ENCODE assay signal across 1 cellular context in the genomic region with DNA sequence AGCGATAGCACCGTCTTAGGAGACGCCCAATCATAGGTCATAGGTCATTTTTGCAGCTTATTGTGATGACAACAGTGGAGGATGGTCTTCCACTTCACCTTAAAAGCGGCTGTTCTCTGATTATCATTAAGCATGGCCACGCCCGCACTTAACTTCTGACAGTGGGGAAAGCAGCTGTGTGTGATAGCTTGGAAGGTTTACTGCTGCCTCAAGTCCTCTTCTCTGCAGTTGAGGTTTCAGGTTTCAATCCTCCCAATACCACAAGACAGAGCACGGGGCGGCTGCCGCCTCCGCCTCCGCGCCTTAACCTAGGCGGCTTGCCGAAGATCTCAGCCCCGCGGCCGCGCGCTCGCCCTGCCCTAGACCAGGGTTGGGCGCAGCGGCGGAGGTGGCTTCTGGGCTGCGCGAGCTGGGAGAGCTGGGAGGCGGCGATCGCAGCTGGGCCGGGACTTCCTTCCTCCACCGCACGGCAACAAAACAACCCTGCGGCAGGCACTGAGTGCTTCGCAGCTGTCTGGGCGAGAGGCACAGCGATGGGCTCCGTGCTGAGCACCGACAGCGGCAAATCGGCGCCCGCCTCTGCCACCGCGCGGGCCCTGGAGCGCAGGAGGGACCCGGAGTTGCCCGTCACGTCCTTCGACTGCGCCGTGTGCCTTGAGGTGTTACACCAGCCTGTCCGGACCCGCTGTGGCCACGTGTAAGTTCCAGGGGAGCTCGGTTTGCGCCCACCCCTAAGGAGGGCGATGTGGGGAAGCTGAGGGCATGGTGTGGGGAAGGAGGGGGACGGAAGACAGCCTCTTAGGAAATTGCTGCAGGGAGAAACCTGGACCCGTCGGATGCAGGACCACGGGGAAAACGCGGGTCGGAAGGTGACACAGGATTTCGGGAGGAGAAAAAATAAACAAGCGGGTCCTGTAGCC.
TF ChIP-seq lines count a peak whose summit lies in the region.

TSS of gene RNF125 (plus strand) at position 495 of the 920 bp plus-strand sequence. CDS start at position 534, 39 bp downstream.

TF ChIP-seq in HEK293, 187 proteins besides CTCF, POLR2A, EP300 and RAD21 (continued from another document and continues in another):
- TF ChIP-seq HOXD13 (CRISPR knock-in tag; IDR thresholded peaks at IDR 0.05; ENCODE audit: borderline replicate concordance) (0 out of 2 replicates have a peak, but pooled peaks have one; percentile 39), ZNF366 (tag by site-specific recombination; conservative IDR thresholded peaks at IDR 0.05) (peak; percentile 94), ZNF138 (tag by site-specific recombination; IDR thresholded peaks at IDR 0.05; ENCODE audit: borderline replicate concordance) (no peak), ELK4 (IDR thresholded peaks at IDR 0.05; ENCODE audit: borderline replicate concordance, low read depth, low read length) (no peak), ZNF394 (tag by site-specific recombination; IDR thresholded peaks at IDR 0.05; ENCODE audit: borderline replicate concordance) (peak; percentile 21; the same call in 1 of the 2 replicates), ZNF132 (tag by site-specific recombination; IDR thresholded peaks at IDR 0.05; ENCODE audit: borderline replicate concordance) (no peak), ZNF121 (tag by site-specific recombination; IDR thresholded peaks at IDR 0.05) (no peak), ZEB2 (tag by site-specific recombination; IDR thresholded peaks at IDR 0.05) (peak; percentile 81), ZNF561 (tag by site-specific recombination; IDR thresholded peaks at IDR 0.05; ENCODE audit: borderline replicate concordance) (no peak), ZNF692 (tag by site-specific recombination; IDR thresholded peaks at IDR 0.05) (peak; percentile 66; the same call in 1 of the 2 replicates), ZNF146 (tag by site-specific recombination; IDR thresholded peaks at IDR 0.05) (no peak), ZNF629 (tag by site-specific recombination; IDR thresholded peaks at IDR 0.05) (peak; percentile 73), KLF1 (tag by site-specific recombination; IDR thresholded peaks at IDR 0.05) (peak; percentile 98), ZSCAN16 (tag by site-specific recombination; IDR thresholded peaks at IDR 0.05) (no peak), YY1 (tag by site-specific recombination; IDR thresholded peaks at IDR 0.05) (no peak), ZNF76 (tag by site-specific recombination; IDR thresholded peaks at IDR 0.05; ENCODE audit: borderline replicate concordance, low read depth) (peak; percentile 82), ZNF624 (tag by site-specific recombination; IDR thresholded peaks at IDR 0.05) (no peak), ZIC2 (tag by site-specific recombination; IDR thresholded peaks at IDR 0.05) (no peak; the same call in none of the 2 replicates), SP2 (tag by site-specific recombination; IDR thresholded peaks at IDR 0.05) (peak; percentile 82), ZNF174 (tag by site-specific recombination; IDR thresholded peaks at IDR 0.05) (no peak), ZNF560 (tag by site-specific recombination; IDR thresholded peaks at IDR 0.05; ENCODE audit: borderline replicate concordance) (no peak), SALL2 (tag by site-specific recombination; IDR thresholded peaks at IDR 0.05; ENCODE audit: borderline replicate concordance) (no peak), ZNF433 (tag by site-specific recombination; IDR thresholded peaks at IDR 0.05; ENCODE audit: low read depth) (no peak), ZNF792 (tag by site-specific recombination; IDR thresholded peaks at IDR 0.05) (no peak), ZFP69B (tag by site-specific recombination; IDR thresholded peaks at IDR 0.05) (no peak), ZNF2 (tag by site-specific recombination; IDR thresholded peaks at IDR 0.05) (0 out of 2 replicates have a peak, but pooled peaks have one; percentile 18), ZNF114 (tag by site-specific recombination; IDR thresholded peaks at IDR 0.05) (no peak), GLI4 (tag by site-specific recombination; IDR thresholded peaks at IDR 0.05) (no peak), ZNF391 (tag by site-specific recombination; IDR thresholded peaks at IDR 0.05; ENCODE audit: borderline replicate concordance, low read depth) (no peak), ZNF16 (tag by site-specific recombination; IDR thresholded peaks at IDR 0.05; ENCODE audit: low read depth) (no peak), ZNF404 (tag by site-specific recombination; IDR thresholded peaks at IDR 0.05) (no peak), ZNF544 (tag by site-specific recombination; IDR thresholded peaks at IDR 0.05) (no peak), PBX3 (CRISPR knock-in tag; IDR thresholded peaks at IDR 0.05) (peak; percentile 80), KLF9 (tag by site-specific recombination; IDR thresholded peaks at IDR 0.05; ENCODE audit: low read depth) (peak; percentile 83), MEIS1 (CRISPR knock-in tag; IDR thresholded peaks at IDR 0.05; ENCODE audit: borderline replicate concordance) (no peak), ZNF140 (tag by site-specific recombination; IDR thresholded peaks at IDR 0.05) (no peak), ZSCAN23 (tag by site-specific recombination; IDR thresholded peaks at IDR 0.05) (no peak), ZNF843 (tag by site-specific recombination; IDR thresholded peaks at IDR 0.05) (no peak; the same call in 1 of the 2 replicates), ZNF521 (tag by site-specific recombination; IDR thresholded peaks at IDR 0.05) (no peak)
- TF ChIP-seq, protein P1, sequence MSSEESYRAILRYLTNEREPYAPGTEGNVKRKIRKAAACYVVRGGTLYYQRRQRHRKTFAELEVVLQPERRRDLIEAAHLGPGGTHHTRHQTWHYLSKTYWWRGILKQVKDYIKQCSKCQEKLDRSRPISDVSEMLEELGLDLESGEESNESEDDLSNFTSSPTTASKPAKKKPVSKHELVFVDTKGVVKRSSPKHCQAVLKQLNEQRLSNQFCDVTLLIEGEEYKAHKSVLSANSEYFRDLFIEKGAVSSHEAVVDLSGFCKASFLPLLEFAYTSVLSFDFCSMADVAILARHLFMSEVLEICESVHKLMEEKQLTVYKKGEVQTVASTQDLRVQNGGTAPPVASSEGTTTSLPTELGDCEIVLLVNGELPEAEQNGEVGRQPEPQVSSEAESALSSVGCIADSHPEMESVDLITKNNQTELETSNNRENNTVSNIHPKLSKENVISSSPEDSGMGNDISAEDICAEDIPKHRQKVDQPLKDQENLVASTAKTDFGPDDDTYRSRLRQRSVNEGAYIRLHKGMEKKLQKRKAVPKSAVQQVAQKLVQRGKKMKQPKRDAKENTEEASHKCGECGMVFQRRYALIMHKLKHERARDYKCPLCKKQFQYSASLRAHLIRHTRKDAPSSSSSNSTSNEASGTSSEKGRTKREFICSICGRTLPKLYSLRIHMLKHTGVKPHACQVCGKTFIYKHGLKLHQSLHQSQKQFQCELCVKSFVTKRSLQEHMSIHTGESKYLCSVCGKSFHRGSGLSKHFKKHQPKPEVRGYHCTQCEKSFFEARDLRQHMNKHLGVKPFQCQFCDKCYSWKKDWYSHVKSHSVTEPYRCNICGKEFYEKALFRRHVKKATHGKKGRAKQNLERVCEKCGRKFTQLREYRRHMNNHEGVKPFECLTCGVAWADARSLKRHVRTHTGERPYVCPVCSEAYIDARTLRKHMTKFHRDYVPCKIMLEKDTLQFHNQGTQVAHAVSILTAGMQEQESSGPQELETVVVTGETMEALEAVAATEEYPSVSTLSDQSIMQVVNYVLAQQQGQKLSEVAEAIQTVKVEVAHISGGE (tag by site-specific recombination; conservative IDR thresholded peaks at IDR 0.05; ENCODE audit: low read depth) = peak; percentile 88
- TF ChIP-seq, protein P2, sequence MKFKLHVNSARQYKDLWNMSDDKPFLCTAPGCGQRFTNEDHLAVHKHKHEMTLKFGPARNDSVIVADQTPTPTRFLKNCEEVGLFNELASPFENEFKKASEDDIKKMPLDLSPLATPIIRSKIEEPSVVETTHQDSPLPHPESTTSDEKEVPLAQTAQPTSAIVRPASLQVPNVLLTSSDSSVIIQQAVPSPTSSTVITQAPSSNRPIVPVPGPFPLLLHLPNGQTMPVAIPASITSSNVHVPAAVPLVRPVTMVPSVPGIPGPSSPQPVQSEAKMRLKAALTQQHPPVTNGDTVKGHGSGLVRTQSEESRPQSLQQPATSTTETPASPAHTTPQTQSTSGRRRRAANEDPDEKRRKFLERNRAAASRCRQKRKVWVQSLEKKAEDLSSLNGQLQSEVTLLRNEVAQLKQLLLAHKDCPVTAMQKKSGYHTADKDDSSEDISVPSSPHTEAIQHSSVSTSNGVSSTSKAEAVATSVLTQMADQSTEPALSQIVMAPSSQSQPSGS (tag by site-specific recombination; IDR thresholded peaks at IDR 0.05; ENCODE audit: low read depth) = no peak
- TF ChIP-seq, protein P3, sequence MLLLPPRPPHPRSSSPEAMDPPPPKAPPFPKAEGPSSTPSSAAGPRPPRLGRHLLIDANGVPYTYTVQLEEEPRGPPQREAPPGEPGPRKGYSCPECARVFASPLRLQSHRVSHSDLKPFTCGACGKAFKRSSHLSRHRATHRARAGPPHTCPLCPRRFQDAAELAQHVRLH (tag by site-specific recombination; IDR thresholded peaks at IDR 0.05) = 0 out of 2 replicates have a peak, but pooled peaks have one; percentile 76
- TF ChIP-seq, protein P4, sequence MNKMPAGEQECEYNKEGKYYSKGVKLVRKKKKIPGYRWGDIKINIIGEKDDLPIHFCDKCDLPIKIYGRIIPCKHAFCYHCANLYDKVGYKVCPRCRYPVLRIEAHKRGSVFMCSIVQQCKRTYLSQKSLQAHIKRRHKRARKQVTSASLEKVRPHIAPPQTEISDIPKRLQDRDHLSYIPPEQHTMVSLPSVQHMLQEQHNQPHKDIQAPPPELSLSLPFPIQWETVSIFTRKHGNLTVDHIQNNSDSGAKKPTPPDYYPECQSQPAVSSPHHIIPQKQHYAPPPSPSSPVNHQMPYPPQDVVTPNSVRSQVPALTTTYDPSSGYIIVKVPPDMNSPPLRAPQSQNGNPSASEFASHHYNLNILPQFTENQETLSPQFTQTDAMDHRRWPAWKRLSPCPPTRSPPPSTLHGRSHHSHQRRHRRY (tag by site-specific recombination; IDR thresholded peaks at IDR 0.05) = no peak
- TF ChIP-seq, protein P5, sequence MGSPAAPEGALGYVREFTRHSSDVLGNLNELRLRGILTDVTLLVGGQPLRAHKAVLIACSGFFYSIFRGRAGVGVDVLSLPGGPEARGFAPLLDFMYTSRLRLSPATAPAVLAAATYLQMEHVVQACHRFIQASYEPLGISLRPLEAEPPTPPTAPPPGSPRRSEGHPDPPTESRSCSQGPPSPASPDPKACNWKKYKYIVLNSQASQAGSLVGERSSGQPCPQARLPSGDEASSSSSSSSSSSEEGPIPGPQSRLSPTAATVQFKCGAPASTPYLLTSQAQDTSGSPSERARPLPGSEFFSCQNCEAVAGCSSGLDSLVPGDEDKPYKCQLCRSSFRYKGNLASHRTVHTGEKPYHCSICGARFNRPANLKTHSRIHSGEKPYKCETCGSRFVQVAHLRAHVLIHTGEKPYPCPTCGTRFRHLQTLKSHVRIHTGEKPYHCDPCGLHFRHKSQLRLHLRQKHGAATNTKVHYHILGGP (tag by site-specific recombination; IDR thresholded peaks at IDR 0.05) = no peak
